12 cellular contexts compared by ENCODE assay signal in genomic region chr4:67684839-67685531, GRCh38. TPM values are rescaled to one million over a fixed set of nuclear protein-coding genes. Genes with fewer than 3 reads are reported as not detected.
A peak's percentile ranks its signal among the peaks of the same experiment; 100 is the strongest.
DNase-seq lines count a peak whose midpoint lies in the region; ATAC-seq and TF ChIP-seq lines count a peak whose summit lies in the region.
"Had no signal": no experiment of that assay in that cellular context is flagged by ENCODE, and none has a peak within 500 bp of the region (broad histone marks: within the 10 kb centered on the region; RNA-seq: fewer than 3 reads in every experiment).

No MANE protein-coding gene starts in this region.

- no peak overlapping the region for H3K9ac ChIP-seq in Loucy (ENCODE audit: low read depth, low read length, poor library complexity, severe bottlenecking)
- no peak overlapping the region for H3K9ac ChIP-seq in endodermal cell (ENCODE audit: extremely low read depth, low read length, poor library complexity, severe bottlenecking)

- no peak overlapping the region for H2AFZ ChIP-seq in Loucy (ENCODE audit: low read length)

- TF ChIP-seq CTCF in Loucy (conservative IDR thresholded peaks at IDR 0.05; ENCODE audit: low read length) (no peak), endodermal cell (conservative IDR thresholded peaks at IDR 0.05) (no peak), osteocyte (IDR thresholded peaks at IDR 0.05) (no peak)

- no peak overlapping the region for H3K4me3 ChIP-seq in Loucy (ENCODE audit: low read length, poor library complexity, severe bottlenecking)
- no peak overlapping the region for H3K4me3 ChIP-seq in endodermal cell (ENCODE audit: low read length)
- H3K4me3 ChIP-seq: testis had no signal

- ATAC-seq in GM18907 (IDR thresholded peaks at IDR 0.05; ENCODE audit: unreplicated experiment) = peak; percentile 83

- no peaks in the 10 kb centered on the region for H3K9me2 ChIP-seq in Loucy (replicated peaks; ENCODE audit: low read depth, low read length)

- H3K9me3 ChIP-seq in Loucy (ENCODE audit: insufficient read depth, low read depth, low read length) (no peaks in the 10 kb centered on the region), endodermal cell (ENCODE audit: control insufficient read depth, low read length) (no peaks in the 10 kb centered on the region)
- H3K9me3 ChIP-seq: testis had no signal

- H3K27ac Mint-ChIP-seq in endodermal cell (peak overlapping the region; percentile 75), osteocyte (ENCODE audit: unreplicated experiment) (no peak overlapping the region)

- peaks cover 22% of the 10 kb centered on the region for H3K4me1 ChIP-seq in Loucy (ENCODE audit: insufficient read depth, low read length, poor library complexity, severe bottlenecking)
- no peaks in the 10 kb centered on the region for H3K4me1 ChIP-seq in endodermal cell (ENCODE audit: control insufficient read depth, insufficient read depth, low read length)
- H3K4me1 ChIP-seq: testis had no signal

- no CpG with 5 or more reads among the region's 1 CpG for WGBS in endodermal cell (ENCODE audit: insufficient coverage in 1 of 2, insufficient read length in 1 of 2), 2 experiments

- H3K4me1 Mint-ChIP-seq in endodermal cell (no peaks in the 10 kb centered on the region), osteocyte (ENCODE audit: unreplicated experiment) (peaks cover 25% of the 10 kb centered on the region)

- H3K36me3 Mint-ChIP-seq in endodermal cell (ENCODE audit: low read depth) (peaks cover 33% of the 10 kb centered on the region), osteocyte (ENCODE audit: unreplicated experiment) (peaks cover 18% of the 10 kb centered on the region)

- peak overlapping the region; percentile 25 for H3K4me2 ChIP-seq in Loucy (ENCODE audit: low read depth, low read length, poor library complexity, severe bottlenecking)

- 0 out of 2 replicates have a peak, but pooled peaks cover 3% of the 10 kb centered on the region for H3F3A ChIP-seq in Loucy (ENCODE audit: low read depth)

- H3K36me3 ChIP-seq in Loucy (ENCODE audit: insufficient read depth, low read length) (peaks cover 19% of the 10 kb centered on the region), endodermal cell (ENCODE audit: control insufficient read depth, insufficient read depth, low read length) (peaks cover 61% of the 10 kb centered on the region)

- DNase-seq in ACHN (peak; percentile 32), endodermal cell (no peak), hypothalamus (lab: John Stamatoyannopoulos, UW) (no peak), osteocyte (ENCODE audit: extremely low spot score, unreplicated experiment) (no peak), iPS-NIHi7 (ENCODE audit: extremely low spot score) (no peak)
- no peak for DNase-seq in stimulated activated naive CD4-positive, alpha-beta T cell (lab: John Stamatoyannopoulos, UW)
- DNase-seq: H7, NCI-H146, testis had no signal

- H3K9me3 Mint-ChIP-seq in endodermal cell (no peaks in the 10 kb centered on the region), osteocyte (ENCODE audit: unreplicated experiment) (no peaks in the 10 kb centered on the region)

- H3K27me3 ChIP-seq in Loucy (ENCODE audit: insufficient read depth, low read length, poor library complexity, severe bottlenecking) = no peaks in the 10 kb centered on the region
- no peaks in the 10 kb centered on the region for H3K27me3 ChIP-seq in endodermal cell (ENCODE audit: control insufficient read depth, insufficient read depth, low read length, poor library complexity, severe bottlenecking)
- H3K27me3 ChIP-seq: testis had no signal

- no peaks in the 10 kb centered on the region for H3K27me3 Mint-ChIP-seq in endodermal cell (ENCODE audit: insufficient read depth)
- no peaks in the 10 kb centered on the region for H3K27me3 Mint-ChIP-seq in osteocyte (ENCODE audit: unreplicated experiment)

- in situ Hi-C loops in ACHN (cut with HindIII; ENCODE audit: low pct_ligation_motif_present, low pct_unique_long_range_greater_than_20kb, low sequenced_read_pairs) = no loop called here

- no peak overlapping the region for H3K4me3 Mint-ChIP-seq in endodermal cell
- no peak overlapping the region for H3K4me3 Mint-ChIP-seq in osteocyte (ENCODE audit: unreplicated experiment)

- peaks cover 10% of the 10 kb centered on the region for H4K20me1 ChIP-seq in Loucy (ENCODE audit: insufficient read depth, low read length, poor library complexity, severe bottlenecking)

- H3K79me2 ChIP-seq in Loucy (ENCODE audit: insufficient read depth, low read length) = peaks cover 50% of the 10 kb centered on the region

- no peak overlapping the region for H3K27ac ChIP-seq in endodermal cell (ENCODE audit: low read depth, low read length)
- H3K27ac ChIP-seq: HL-60, testis had no signal

RNA-seq across cellular contexts. Expression of gene UBA6, which starts 16.0 kb away (rescaled TPM):
- total RNA-seq in endodermal cell (100 to 1,000 TPM in 1 of 2 donors, 10 to 100 TPM in 1; 83.1 to 117 TPM), osteocyte (59.6 and 66.1 TPM in 2 replicates)
- polyA plus RNA-seq in endodermal cell (2013, experiment 1 of 2) = 63.2 TPM
- 61.2 TPM for polyA plus RNA-seq in endodermal cell (2013, experiment 2 of 2)
